ENCODE assay signal across 1 cellular context in the genomic region with DNA sequence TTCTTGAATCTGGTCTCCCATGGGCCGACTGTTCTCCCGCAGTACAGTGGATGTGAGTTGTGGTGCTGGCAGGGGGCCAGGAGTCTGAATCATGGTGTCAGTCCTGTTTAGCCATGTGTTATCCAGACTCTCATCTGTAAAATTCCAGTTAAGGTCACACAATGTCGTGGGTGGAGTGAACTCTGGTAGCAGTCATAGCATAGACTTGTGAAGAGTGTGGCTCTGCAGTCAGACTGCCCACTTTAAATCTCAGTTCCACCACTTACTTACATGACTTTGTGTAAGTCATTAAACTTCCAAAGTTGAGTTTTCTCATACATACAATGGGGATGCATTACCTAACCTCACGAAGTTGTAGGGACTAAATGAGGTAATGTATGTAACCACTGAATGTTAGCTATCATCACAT.
TF ChIP-seq lines count a peak whose summit lies in the region.

No MANE protein-coding gene starts in this region.

TF ChIP-seq in SK-N-SH, 30 proteins besides CTCF, POLR2A, EP300 and RAD21 (continued from another document):
- TF ChIP-seq REST (IDR thresholded peaks at IDR 0.05; ENCODE audit: low read depth, low read length) (peak; percentile 71), FOXJ3 (CRISPR knock-in tag; IDR thresholded peaks at IDR 0.05) (no peak)
